Comparison of ENCODE assay signal across 1 cellular context in the genomic region with DNA sequence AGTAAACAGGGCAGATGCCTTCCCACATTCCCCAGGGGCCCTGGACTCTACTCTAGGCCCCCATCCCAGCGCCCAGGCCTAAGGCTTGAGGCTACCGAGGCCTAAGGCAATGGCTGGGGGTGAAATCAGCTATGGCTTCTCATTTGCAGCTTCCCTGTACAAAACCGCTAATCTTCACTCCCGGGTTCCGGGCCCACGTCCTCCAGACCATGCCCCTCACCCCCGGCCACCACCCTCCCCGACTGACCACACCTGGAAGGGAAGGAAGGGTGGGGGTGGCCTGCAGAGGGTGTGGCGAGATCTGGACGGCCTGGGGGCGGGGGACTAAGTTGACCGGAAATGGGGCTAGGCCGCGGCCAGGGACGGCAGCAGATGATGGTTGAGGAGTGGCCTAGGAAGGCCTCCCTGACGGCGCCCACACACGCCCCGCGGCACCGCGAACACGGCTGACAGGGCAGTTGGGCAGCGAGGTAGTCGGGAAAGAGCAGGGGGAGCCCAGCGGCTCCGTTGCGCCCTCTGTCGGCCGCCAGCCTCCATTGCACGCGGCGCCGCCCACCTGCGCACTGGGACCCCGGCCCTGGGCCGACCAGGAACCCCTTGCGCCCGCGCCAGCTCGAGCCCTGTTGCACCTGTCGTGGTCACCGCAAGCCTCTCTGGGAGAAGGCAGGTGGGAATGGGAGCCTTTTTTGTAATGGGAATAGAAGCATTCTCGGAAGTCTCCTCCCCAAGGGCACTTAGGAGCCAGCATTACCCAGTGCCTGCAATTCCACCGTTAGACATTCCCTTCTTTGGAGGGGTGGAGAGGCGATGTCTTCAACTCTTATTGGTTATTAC.
TF ChIP-seq lines count a peak whose summit lies in the region.

No MANE protein-coding gene starts in this region.

TF ChIP-seq in K562, 482 proteins besides CTCF, POLR2A, EP300 and RAD21 (continued from another document and continues in another):
- TF ChIP-seq HMGN3 (IDR thresholded peaks at IDR 0.05; ENCODE audit: borderline replicate concordance, extremely low read depth, insufficient read length, low read depth, low read length) (peak; percentile 50), CCNT2 (IDR thresholded peaks at IDR 0.05; ENCODE audit: borderline replicate concordance, extremely low read depth, insufficient read length, low read depth, low read length) (peak; percentile 63), NCOA1 (IDR thresholded peaks at IDR 0.05; ENCODE audit: low read depth) (peak; percentile 35; the same call in 1 of the 2 replicates), TGIF2 (CRISPR knock-in tag; IDR thresholded peaks at IDR 0.05) (no peak), POLR2G (IDR thresholded peaks at IDR 0.05; ENCODE audit: low read depth, low read length) (peak; percentile 87), RNF2 (IDR thresholded peaks at IDR 0.05) (0 out of 2 replicates have a peak, but pooled peaks have one; percentile 12), MED1 (CRISPR knock-in tag; IDR thresholded peaks at IDR 0.05; ENCODE audit: borderline replicate concordance) (no peak), SRF (CRISPR knock-in tag; IDR thresholded peaks at IDR 0.05) (peak in 1 of 2 experiments; percentile 70; a peak in 1 of 4 replicates), DNMT1 (IDR thresholded peaks at IDR 0.05) (no peak), SIN3A (IDR thresholded peaks at IDR 0.05; ENCODE audit: borderline replicate concordance in 2 of 2, control insufficient read depth in 1 of 2, low read depth in 2 of 2, low read length in 2 of 2) (peak in 1 of 2 experiments; percentile 33; a peak in 1 of 4 replicates), RBM17 (IDR thresholded peaks at IDR 0.05; ENCODE audit: borderline replicate concordance, low read depth, low read length) (no peak), SRSF9 (IDR thresholded peaks at IDR 0.05; ENCODE audit: borderline replicate concordance, low read depth, low read length) (no peak), GABPA (tag; conservative IDR thresholded peaks at IDR 0.05; ENCODE audit: low read depth) (peak; percentile 79), SMAD1 (IDR thresholded peaks at IDR 0.05; ENCODE audit: low read depth, low read length, partially characterized antibody) (no peak), CSDE1 (IDR thresholded peaks at IDR 0.05) (no peak), THRAP3 (IDR thresholded peaks at IDR 0.05; ENCODE audit: borderline replicate concordance) (no peak), ZNF121 (CRISPR knock-in tag; conservative IDR thresholded peaks at IDR 0.05) (no peak), KAT8 (IDR thresholded peaks at IDR 0.05; ENCODE audit: low read depth) (no peak), CBX5 (IDR thresholded peaks at IDR 0.05; ENCODE audit: borderline replicate concordance, low read depth) (no peak), MCM7 (IDR thresholded peaks at IDR 0.05) (no peak), ZFP36 (IDR thresholded peaks at IDR 0.05; ENCODE audit: low read depth, low read length, partially characterized antibody) (peak; percentile 44), CCAR2 (IDR thresholded peaks at IDR 0.05; ENCODE audit: low read depth, low read length) (no peak), ZNF197 (CRISPR knock-in tag; IDR thresholded peaks at IDR 0.05; ENCODE audit: low read depth) (no peak), SMARCA4 (IDR thresholded peaks at IDR 0.05) (no peak), ILK (tag; IDR thresholded peaks at IDR 0.05; ENCODE audit: borderline replicate concordance, low read depth) (no peak), MAFG (tag; conservative IDR thresholded peaks at IDR 0.05) (no peak), ETS2 (tag; IDR thresholded peaks at IDR 0.05; ENCODE audit: borderline replicate concordance, poor library complexity, severe bottlenecking) (no peak), ZNF57 (CRISPR knock-in tag; IDR thresholded peaks at IDR 0.05) (no peak), KHSRP (IDR thresholded peaks at IDR 0.05) (no peak), NELFE (IDR thresholded peaks at IDR 0.05; ENCODE audit: insufficient read depth, insufficient read length) (no peak), ZNF316 (IDR thresholded peaks at IDR 0.05) (no peak), NONO (IDR thresholded peaks at IDR 0.05; ENCODE audit: low read depth in 2 of 2, low read length in 1 of 2) (no peak; a peak in 1 of 4 replicates), NCOR1 (IDR thresholded peaks at IDR 0.05) (no peak), KAT2B (IDR thresholded peaks at IDR 0.05; ENCODE audit: low read depth, low read length) (no peak), ELF2 (CRISPR knock-in tag; IDR thresholded peaks at IDR 0.05) (0 out of 2 replicates have a peak, but pooled peaks have one; percentile 16)
- TF ChIP-seq, protein P1, sequence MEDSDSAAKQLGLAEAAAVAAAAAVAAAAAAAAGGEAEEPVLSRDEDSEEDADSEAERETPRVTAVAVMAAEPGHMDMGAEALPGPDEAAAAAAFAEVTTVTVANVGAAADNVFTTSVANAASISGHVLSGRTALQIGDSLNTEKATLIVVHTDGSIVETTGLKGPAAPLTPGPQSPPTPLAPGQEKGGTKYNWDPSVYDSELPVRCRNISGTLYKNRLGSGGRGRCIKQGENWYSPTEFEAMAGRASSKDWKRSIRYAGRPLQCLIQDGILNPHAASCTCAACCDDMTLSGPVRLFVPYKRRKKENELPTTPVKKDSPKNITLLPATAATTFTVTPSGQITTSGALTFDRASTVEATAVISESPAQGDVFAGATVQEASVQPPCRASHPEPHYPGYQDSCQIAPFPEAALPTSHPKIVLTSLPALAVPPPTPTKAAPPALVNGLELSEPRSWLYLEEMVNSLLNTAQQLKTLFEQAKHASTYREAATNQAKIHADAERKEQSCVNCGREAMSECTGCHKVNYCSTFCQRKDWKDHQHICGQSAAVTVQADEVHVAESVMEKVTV (CRISPR knock-in tag; IDR thresholded peaks at IDR 0.05) = peak; percentile 63; the same call in 1 of the 2 replicates
- TF ChIP-seq, protein P2, sequence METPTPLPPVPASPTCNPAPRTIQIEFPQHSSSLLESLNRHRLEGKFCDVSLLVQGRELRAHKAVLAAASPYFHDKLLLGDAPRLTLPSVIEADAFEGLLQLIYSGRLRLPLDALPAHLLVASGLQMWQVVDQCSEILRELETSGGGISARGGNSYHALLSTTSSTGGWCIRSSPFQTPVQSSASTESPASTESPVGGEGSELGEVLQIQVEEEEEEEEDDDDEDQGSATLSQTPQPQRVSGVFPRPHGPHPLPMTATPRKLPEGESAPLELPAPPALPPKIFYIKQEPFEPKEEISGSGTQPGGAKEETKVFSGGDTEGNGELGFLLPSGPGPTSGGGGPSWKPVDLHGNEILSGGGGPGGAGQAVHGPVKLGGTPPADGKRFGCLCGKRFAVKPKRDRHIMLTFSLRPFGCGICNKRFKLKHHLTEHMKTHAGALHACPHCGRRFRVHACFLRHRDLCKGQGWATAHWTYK (CRISPR knock-in tag; IDR thresholded peaks at IDR 0.05) = no peak
- TF ChIP-seq, protein P3, sequence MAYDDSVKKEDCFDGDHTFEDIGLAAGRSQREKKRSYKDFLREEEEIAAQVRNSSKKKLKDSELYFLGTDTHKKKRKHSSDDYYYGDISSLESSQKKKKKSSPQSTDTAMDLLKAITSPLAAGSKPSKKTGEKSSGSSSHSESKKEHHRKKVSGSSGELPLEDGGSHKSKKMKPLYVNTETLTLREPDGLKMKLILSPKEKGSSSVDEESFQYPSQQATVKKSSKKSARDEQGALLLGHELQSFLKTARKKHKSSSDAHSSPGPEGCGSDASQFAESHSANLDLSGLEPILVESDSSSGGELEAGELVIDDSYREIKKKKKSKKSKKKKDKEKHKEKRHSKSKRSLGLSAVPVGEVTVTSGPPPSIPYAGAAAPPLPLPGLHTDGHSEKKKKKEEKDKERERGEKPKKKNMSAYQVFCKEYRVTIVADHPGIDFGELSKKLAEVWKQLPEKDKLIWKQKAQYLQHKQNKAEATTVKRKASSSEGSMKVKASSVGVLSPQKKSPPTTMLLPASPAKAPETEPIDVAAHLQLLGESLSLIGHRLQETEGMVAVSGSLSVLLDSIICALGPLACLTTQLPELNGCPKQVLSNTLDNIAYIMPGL (CRISPR knock-in tag; IDR thresholded peaks at IDR 0.05) = peak; percentile 54; the same call in 1 of the 2 replicates
- TF ChIP-seq, protein P4, sequence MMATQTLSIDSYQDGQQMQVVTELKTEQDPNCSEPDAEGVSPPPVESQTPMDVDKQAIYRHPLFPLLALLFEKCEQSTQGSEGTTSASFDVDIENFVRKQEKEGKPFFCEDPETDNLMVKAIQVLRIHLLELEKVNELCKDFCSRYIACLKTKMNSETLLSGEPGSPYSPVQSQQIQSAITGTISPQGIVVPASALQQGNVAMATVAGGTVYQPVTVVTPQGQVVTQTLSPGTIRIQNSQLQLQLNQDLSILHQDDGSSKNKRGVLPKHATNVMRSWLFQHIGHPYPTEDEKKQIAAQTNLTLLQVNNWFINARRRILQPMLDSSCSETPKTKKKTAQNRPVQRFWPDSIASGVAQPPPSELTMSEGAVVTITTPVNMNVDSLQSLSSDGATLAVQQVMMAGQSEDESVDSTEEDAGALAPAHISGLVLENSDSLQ (IDR thresholded peaks at IDR 0.05) = no peak
- TF ChIP-seq, protein P5, sequence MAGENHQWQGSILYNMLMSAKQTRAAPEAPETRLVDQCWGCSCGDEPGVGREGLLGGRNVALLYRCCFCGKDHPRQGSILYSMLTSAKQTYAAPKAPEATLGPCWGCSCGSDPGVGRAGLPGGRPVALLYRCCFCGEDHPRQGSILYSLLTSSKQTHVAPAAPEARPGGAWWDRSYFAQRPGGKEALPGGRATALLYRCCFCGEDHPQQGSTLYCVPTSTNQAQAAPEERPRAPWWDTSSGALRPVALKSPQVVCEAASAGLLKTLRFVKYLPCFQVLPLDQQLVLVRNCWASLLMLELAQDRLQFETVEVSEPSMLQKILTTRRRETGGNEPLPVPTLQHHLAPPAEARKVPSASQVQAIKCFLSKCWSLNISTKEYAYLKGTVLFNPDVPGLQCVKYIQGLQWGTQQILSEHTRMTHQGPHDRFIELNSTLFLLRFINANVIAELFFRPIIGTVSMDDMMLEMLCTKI (IDR thresholded peaks at IDR 0.05; ENCODE audit: partially characterized antibody) = no peak
- TF ChIP-seq, protein P6, sequence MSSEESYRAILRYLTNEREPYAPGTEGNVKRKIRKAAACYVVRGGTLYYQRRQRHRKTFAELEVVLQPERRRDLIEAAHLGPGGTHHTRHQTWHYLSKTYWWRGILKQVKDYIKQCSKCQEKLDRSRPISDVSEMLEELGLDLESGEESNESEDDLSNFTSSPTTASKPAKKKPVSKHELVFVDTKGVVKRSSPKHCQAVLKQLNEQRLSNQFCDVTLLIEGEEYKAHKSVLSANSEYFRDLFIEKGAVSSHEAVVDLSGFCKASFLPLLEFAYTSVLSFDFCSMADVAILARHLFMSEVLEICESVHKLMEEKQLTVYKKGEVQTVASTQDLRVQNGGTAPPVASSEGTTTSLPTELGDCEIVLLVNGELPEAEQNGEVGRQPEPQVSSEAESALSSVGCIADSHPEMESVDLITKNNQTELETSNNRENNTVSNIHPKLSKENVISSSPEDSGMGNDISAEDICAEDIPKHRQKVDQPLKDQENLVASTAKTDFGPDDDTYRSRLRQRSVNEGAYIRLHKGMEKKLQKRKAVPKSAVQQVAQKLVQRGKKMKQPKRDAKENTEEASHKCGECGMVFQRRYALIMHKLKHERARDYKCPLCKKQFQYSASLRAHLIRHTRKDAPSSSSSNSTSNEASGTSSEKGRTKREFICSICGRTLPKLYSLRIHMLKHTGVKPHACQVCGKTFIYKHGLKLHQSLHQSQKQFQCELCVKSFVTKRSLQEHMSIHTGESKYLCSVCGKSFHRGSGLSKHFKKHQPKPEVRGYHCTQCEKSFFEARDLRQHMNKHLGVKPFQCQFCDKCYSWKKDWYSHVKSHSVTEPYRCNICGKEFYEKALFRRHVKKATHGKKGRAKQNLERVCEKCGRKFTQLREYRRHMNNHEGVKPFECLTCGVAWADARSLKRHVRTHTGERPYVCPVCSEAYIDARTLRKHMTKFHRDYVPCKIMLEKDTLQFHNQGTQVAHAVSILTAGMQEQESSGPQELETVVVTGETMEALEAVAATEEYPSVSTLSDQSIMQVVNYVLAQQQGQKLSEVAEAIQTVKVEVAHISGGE (CRISPR knock-in tag; IDR thresholded peaks at IDR 0.05) = no peak
- TF ChIP-seq, protein P7, sequence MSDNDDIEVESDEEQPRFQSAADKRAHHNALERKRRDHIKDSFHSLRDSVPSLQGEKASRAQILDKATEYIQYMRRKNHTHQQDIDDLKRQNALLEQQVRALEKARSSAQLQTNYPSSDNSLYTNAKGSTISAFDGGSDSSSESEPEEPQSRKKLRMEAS (CRISPR knock-in tag; IDR thresholded peaks at IDR 0.05) = peak; percentile 63; the same call in 1 of the 2 replicates
- TF ChIP-seq, protein P8, sequence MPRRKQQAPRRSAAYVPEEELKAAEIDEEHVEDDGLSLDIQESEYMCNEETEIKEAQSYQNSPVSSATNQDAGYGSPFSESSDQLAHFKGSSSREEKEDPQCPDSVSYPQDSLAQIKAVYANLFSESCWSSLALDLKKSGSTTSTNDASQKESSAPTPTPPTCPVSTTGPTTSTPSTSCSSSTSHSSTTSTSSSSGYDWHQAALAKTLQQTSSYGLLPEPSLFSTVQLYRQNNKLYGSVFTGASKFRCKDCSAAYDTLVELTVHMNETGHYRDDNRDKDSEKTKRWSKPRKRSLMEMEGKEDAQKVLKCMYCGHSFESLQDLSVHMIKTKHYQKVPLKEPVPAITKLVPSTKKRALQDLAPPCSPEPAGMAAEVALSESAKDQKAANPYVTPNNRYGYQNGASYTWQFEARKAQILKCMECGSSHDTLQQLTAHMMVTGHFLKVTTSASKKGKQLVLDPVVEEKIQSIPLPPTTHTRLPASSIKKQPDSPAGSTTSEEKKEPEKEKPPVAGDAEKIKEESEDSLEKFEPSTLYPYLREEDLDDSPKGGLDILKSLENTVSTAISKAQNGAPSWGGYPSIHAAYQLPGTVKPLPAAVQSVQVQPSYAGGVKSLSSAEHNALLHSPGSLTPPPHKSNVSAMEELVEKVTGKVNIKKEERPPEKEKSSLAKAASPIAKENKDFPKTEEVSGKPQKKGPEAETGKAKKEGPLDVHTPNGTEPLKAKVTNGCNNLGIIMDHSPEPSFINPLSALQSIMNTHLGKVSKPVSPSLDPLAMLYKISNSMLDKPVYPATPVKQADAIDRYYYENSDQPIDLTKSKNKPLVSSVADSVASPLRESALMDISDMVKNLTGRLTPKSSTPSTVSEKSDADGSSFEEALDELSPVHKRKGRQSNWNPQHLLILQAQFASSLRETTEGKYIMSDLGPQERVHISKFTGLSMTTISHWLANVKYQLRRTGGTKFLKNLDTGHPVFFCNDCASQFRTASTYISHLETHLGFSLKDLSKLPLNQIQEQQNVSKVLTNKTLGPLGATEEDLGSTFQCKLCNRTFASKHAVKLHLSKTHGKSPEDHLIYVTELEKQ (CRISPR knock-in tag; IDR thresholded peaks at IDR 0.05) = no peak
